ENCODE assay signal across 2 cellular contexts in the genomic region with DNA sequence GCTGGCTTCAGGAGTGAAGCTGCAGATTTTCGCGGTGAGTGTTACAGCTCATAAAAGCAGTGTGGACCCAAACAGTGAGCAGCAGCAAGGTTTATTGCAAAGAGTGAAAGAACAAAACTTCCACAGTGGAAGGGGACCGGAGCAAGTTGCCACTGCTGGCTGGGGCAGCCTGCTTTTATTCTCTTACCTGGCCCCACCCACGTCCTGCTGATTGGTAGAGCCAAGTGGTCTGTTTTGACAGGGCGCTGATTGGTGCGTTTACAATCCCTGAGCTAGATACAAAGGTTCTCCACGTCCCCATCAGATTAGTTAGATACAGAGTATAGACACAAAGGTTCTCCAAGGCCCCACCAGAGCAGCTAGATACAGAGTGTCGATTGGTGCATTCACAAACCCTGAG.
TF ChIP-seq lines count a peak whose summit lies in the region.

No MANE protein-coding gene starts in this region.

TF ChIP-seq in WTC11, 78 proteins besides CTCF, POLR2A, EP300 and RAD21:
- TF ChIP-seq NFYB (CRISPR knock-in tag; conservative IDR thresholded peaks at IDR 0.05; ENCODE audit: low read depth) = peak; percentile 51; the same call in 1 of the 2 replicates

TF ChIP-seq in K562, 482 proteins besides CTCF, POLR2A, EP300 and RAD21:
- TF ChIP-seq, protein P1, sequence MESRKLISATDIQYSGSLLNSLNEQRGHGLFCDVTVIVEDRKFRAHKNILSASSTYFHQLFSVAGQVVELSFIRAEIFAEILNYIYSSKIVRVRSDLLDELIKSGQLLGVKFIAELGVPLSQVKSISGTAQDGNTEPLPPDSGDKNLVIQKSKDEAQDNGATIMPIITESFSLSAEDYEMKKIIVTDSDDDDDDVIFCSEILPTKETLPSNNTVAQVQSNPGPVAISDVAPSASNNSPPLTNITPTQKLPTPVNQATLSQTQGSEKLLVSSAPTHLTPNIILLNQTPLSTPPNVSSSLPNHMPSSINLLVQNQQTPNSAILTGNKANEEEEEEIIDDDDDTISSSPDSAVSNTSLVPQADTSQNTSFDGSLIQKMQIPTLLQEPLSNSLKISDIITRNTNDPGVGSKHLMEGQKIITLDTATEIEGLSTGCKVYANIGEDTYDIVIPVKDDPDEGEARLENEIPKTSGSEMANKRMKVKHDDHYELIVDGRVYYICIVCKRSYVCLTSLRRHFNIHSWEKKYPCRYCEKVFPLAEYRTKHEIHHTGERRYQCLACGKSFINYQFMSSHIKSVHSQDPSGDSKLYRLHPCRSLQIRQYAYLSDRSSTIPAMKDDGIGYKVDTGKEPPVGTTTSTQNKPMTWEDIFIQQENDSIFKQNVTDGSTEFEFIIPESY (CRISPR knock-in tag; IDR thresholded peaks at IDR 0.05) = 0 out of 2 replicates have a peak, but pooled peaks have one; percentile 37
TF ChIP-seq in K562: peak in this region for 1; not testable (repeated sequence) for 481.
